Comparison of ENCODE assay signal across 8 cellular contexts in genomic region chr13:97028441-97029299, GRCh38. TPM values are rescaled to one million over a fixed set of nuclear protein-coding genes. Genes with fewer than 3 reads are reported as not detected.
DNase-seq lines count a peak whose midpoint lies in the region; ATAC-seq and TF ChIP-seq lines count a peak whose summit lies in the region.

No MANE protein-coding gene starts in this region.

- no peak overlapping the region for H3K4me2 ChIP-seq in DOHH2 (ENCODE audit: low read length)

- no peaks in the 10 kb centered on the region for H4K20me1 ChIP-seq in DOHH2 (ENCODE audit: control insufficient read depth, insufficient read depth, low read depth, low read length)

- no peaks in the 10 kb centered on the region for H3K9me3 ChIP-seq in DOHH2 (ENCODE audit: control insufficient read depth, insufficient read depth, low read length)

- H3K27me3 ChIP-seq in DOHH2 (ENCODE audit: control insufficient read depth, low read length) (0 out of 2 replicates have a peak, but pooled peaks cover 3% of the 10 kb centered on the region), foreskin keratinocyte (peaks cover 8% of the 10 kb centered on the region)

- H3K27ac ChIP-seq in DOHH2 (ENCODE audit: low read depth, low read length), result no peak overlapping the region
- H3K27ac ChIP-seq in foreskin keratinocyte, result no peak overlapping the region

- H3K36me3 ChIP-seq in DOHH2 (ENCODE audit: control insufficient read depth, low read length), result no peaks in the 10 kb centered on the region

- no peaks in the 10 kb centered on the region for H3K9me3 Mint-ChIP-seq in activated T-cell treated with anti-CD3 and anti-CD28 coated beads, Interleukin-2, amount 50 U/mL, for 4 hours
- H3K9me3 Mint-ChIP-seq in osteocyte (ENCODE audit: unreplicated experiment), result peaks cover 3% of the 10 kb centered on the region

- H3K4me3 ChIP-seq in DOHH2 (ENCODE audit: low read length), result no peak overlapping the region

- H3K36me3 Mint-ChIP-seq in activated T-cell treated with anti-CD3 and anti-CD28 coated beads, Interleukin-2, amount 50 U/mL, for 4 hours (ENCODE audit: insufficient read depth), result no peaks in the 10 kb centered on the region
- no peaks in the 10 kb centered on the region for H3K36me3 Mint-ChIP-seq in osteocyte (ENCODE audit: unreplicated experiment)

- no peaks in the 10 kb centered on the region for H3K9me2 ChIP-seq in DOHH2 (replicated peaks; ENCODE audit: control insufficient read depth, low read length)

- peak; percentile 56 for ATAC-seq in HG02798 (IDR thresholded peaks at IDR 0.05; ENCODE audit: poor library complexity, unreplicated experiment)
- ATAC-seq in activated T-cell treated with anti-CD3 and anti-CD28 coated beads, Interleukin-2, amount 50 U/mL, for 4 hours, result no peak
- ATAC-seq in foreskin keratinocyte, result peak; percentile 66
- no peak for ATAC-seq in GM18870 (IDR thresholded peaks at IDR 0.05; ENCODE audit: unreplicated experiment)

- peak; percentile 32 for DNase-seq in NOMO-1 treated with DMSO at 0.1 percent for 48 hours (lab: John Stamatoyannopoulos, UW; ENCODE audit: unreplicated experiment)
- DNase-seq in activated T-cell treated with anti-CD3 and anti-CD28 coated beads, Interleukin-2, amount 50 U/mL, for 4 hours, result peak; percentile 18
- DNase-seq in foreskin keratinocyte, result peak in 1 of 2 donors; percentile 26
- DNase-seq in osteocyte (ENCODE audit: extremely low spot score, unreplicated experiment), result peak; percentile 88
- DNase-seq in NK-92 treated with Interleukin-12 subunit alpha and Interleukin-12 subunit beta, amount 100 ng/mL, for 24 hours (lab: John Stamatoyannopoulos, UW), result no peak

- no peaks in the 10 kb centered on the region for H3K79me2 ChIP-seq in DOHH2 (ENCODE audit: control insufficient read depth, low read length)

- TF ChIP-seq CTCF in DOHH2 (IDR thresholded peaks at IDR 0.05; ENCODE audit: low read depth, low read length, poor library complexity, severe bottlenecking) (peak; percentile 82), foreskin keratinocyte (conservative IDR thresholded peaks at IDR 0.05) (peak; percentile 89), osteocyte (IDR thresholded peaks at IDR 0.05) (peak; percentile 85)

- no peak overlapping the region for H3K4me3 Mint-ChIP-seq in activated T-cell treated with anti-CD3 and anti-CD28 coated beads, Interleukin-2, amount 50 U/mL, for 4 hours
- H3K4me3 Mint-ChIP-seq in osteocyte (ENCODE audit: unreplicated experiment), result no peak overlapping the region

- H3F3A ChIP-seq in DOHH2 (ENCODE audit: control insufficient read depth, insufficient read depth), result no peaks in the 10 kb centered on the region

- no peaks in the 10 kb centered on the region for H3K4me1 Mint-ChIP-seq in activated T-cell treated with anti-CD3 and anti-CD28 coated beads, Interleukin-2, amount 50 U/mL, for 4 hours (ENCODE audit: low read depth)
- peaks cover 15% of the 10 kb centered on the region for H3K4me1 Mint-ChIP-seq in osteocyte (ENCODE audit: unreplicated experiment)

- H3K27me3 Mint-ChIP-seq in activated T-cell treated with anti-CD3 and anti-CD28 coated beads, Interleukin-2, amount 50 U/mL, for 4 hours (ENCODE audit: low read depth), result peaks cover 23% of the 10 kb centered on the region
- H3K27me3 Mint-ChIP-seq in osteocyte (ENCODE audit: unreplicated experiment), result no peaks in the 10 kb centered on the region

- no peak overlapping the region for H3K27ac Mint-ChIP-seq in osteocyte (ENCODE audit: unreplicated experiment)

- H3K4me1 ChIP-seq in DOHH2 (ENCODE audit: control insufficient read depth, low read length) (no peaks in the 10 kb centered on the region), foreskin keratinocyte (no peaks in the 10 kb centered on the region)

RNA-seq across cellular contexts. Expression of gene OXGR1, which starts 34.4 kb away (rescaled TPM):
- not detected for total RNA-seq in activated T-cell treated with anti-CD3 and anti-CD28 coated beads, Interleukin-2, amount 50 U/mL, for 4 hours
- not detected in 2 replicates for total RNA-seq in foreskin keratinocyte
- not detected in 2 replicates for polyA plus RNA-seq in foreskin keratinocyte
- total RNA-seq in osteocyte, result not detected in 2 replicates

Comparison
In these comparisons a context has a peak if more than half of its experiments do, and no peak if none do; other contexts are left out.
1. ATAC-seq: peak in HG02798 (single experiment) and foreskin keratinocyte (single experiment); none in activated T-cell treated with anti-CD3 and anti-CD28 coated beads, Interleukin-2, amount 50 U/mL, for 4 hours (0 of 2) and GM18870 (single experiment).
2. Peak in every context shown above with its lines, with median percentiles within 50 percentile points of each other: CTCF ChIP-seq.